Comparison of ENCODE assay signal across 1 cellular context in genomic region chr1:20154306-20154831, GRCh38.
TF ChIP-seq lines count a peak whose summit lies in the region.

No MANE protein-coding gene starts in this region.

TF ChIP-seq in liver, 16 proteins besides CTCF, POLR2A, EP300 and RAD21 (continued from another document):
- TF ChIP-seq REST (IDR thresholded peaks at IDR 0.05) (no peak), HNF4A (conservative IDR thresholded peaks at IDR 0.05) (peak; percentile 65 to 70), JUND (IDR thresholded peaks at IDR 0.05) (no peak), GABPA (IDR thresholded peaks at IDR 0.05 in 1 of 2, conservative IDR thresholded peaks at IDR 0.05 in 1 of 2) (no peak), FOXA1 (IDR thresholded peaks at IDR 0.05) (no peak)
